Comparison of ENCODE assay signal across 8 cellular contexts in the genomic region with DNA sequence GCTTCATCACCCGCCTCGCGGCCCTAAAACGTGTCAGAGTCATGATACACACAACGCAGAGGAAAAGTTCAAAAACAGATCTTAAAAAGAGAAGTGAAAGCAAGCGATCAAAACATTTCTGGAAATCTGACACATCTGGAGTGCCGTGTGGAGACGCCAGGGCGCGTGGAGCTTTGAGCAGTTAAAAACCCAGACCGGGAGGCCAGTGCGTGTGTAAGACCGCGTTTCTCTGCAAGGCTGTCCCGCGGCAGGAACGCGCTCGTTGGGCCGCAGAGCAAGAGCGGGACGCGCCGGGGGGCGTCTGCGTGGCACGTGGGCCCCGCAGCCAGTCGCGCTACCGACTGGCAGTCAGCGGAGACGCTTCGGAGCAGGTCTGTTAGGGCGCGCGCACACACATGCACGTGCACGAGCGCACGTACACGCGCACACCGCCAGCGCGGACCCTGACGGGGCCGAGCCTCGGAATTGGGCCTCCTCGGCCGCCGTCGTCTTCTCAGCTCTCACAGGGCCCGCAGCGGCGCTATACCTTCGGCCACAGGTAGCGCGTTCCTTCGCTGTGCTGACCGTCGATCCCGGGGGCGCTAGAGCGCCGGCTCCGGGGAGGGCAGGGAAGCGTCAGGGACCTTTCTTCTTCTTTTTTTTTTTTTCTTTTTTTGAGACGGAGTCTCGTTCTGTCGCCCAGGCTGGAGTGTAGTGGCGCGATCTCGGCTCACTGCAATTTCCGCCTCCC.
DNase-seq lines count a peak whose midpoint lies in the region; ATAC-seq and TF ChIP-seq lines count a peak whose summit lies in the region.

No MANE protein-coding gene starts in this region.

- peak; percentile 41 for TF ChIP-seq CTCF in OCI-LY1 (IDR thresholded peaks at IDR 0.05; ENCODE audit: low read length)

- H3K9me3 ChIP-seq in OCI-LY1 (ENCODE audit: low read length) = no peaks in the 10 kb centered on the region

- peak overlapping the region; percentile 67 for H3K4me2 ChIP-seq in OCI-LY1 (ENCODE audit: low read length)

- H2AFZ ChIP-seq in OCI-LY1 (ENCODE audit: low read length) = peak overlapping the region; percentile 72

- H3K4me1 ChIP-seq in OCI-LY1 (ENCODE audit: insufficient read depth, low read length, severe bottlenecking) = peaks cover 14% of the 10 kb centered on the region

- DNase-seq in CMK (ENCODE audit: low read depth) = peak; percentile 71
- peak; percentile 34 for DNase-seq in HPDE6-E6E7 (ENCODE audit: extremely low spot score)
- peak; percentile 83 for DNase-seq in activated T-cell treated with anti-CD3 and anti-CD28 coated beads for 24 hours (ENCODE audit: low read depth)
- peak; percentile 45 for DNase-seq in epidermal melanocyte (ENCODE audit: insufficient read length, low spot score)
- DNase-seq in middle frontal gyrus (ENCODE audit: extremely low spot score, low spot score) = peak; percentile 69
- DNase-seq in stimulated activated CD8-positive, alpha-beta memory T cell treated with anti-CD3 and anti-CD28 coated beads, Interleukin-2, amount 100 ng/mL, for 1 hour (ENCODE audit: low read depth in 2 of 2) = peak; percentile 77 to 79

- no peaks in the 10 kb centered on the region for H3K27me3 ChIP-seq in OCI-LY1 (ENCODE audit: insufficient read depth, low read length)

- H3K4me3 ChIP-seq in OCI-LY1 (ENCODE audit: low read depth, low read length, poor library complexity, severe bottlenecking) = peak overlapping the region; percentile 55

- H3K27ac ChIP-seq in OCI-LY1 (ENCODE audit: low read depth, low read length, poor library complexity, severe bottlenecking) = peak overlapping the region; percentile 87

- H3K9ac ChIP-seq in OCI-LY1 (ENCODE audit: low read length) = peak overlapping the region; percentile 53

- H3K79me2 ChIP-seq in OCI-LY1 (ENCODE audit: insufficient read depth, low read length) = no peaks in the 10 kb centered on the region

- H4K20me1 ChIP-seq in OCI-LY1 (ENCODE audit: insufficient read depth, low read length) = no peaks in the 10 kb centered on the region

- peak; percentile 81 for ATAC-seq in GM19455 (IDR thresholded peaks at IDR 0.05; ENCODE audit: unreplicated experiment)

- no peaks in the 10 kb centered on the region for H3K36me3 ChIP-seq in OCI-LY1 (ENCODE audit: insufficient read depth, low read length)

- no peaks in the 10 kb centered on the region for H3F3A ChIP-seq in OCI-LY1 (ENCODE audit: insufficient read depth, low read length)

- no peaks in the 10 kb centered on the region for H3K9me2 ChIP-seq in OCI-LY1 (ENCODE audit: low read depth, low read length)

Comparison
In these comparisons a context has a peak if more than half of its experiments do, and no peak if none do; other contexts are left out.
1. Peak in every context shown above with its lines: DNase-seq, ATAC-seq, H3K4me3 ChIP-seq and H3K27ac ChIP-seq.